12 cellular contexts compared by ENCODE assay signal in the genomic region with DNA sequence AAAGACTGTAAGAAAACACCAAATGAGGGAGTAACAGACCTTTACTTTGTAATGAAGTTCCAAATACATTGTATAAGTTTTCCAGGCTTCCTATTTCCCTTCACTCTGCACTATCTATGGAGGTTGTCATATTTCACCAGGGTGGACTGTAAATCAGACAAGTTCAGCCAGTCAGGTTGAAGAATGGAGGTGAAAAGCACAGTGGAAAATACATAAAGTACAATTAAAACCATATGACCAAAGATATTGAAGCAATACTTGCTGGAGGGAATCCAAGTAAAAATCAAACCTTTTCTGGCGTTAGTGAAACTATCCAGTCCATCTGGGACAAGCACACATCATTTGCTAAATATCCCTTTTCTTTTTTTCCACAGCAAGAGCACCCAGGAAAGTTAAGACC. TPM values are rescaled to one million over a fixed set of nuclear protein-coding genes. Genes with fewer than 3 reads are reported as not detected.
DNase-seq lines count a peak whose midpoint lies in the region; ATAC-seq and TF ChIP-seq lines count a peak whose summit lies in the region.
"Had no signal": no experiment of that assay in that cellular context is flagged by ENCODE, and none has a peak within 500 bp of the region (broad histone marks: within the 10 kb centered on the region; RNA-seq: fewer than 3 reads in every experiment).

No MANE protein-coding gene starts in this region.

- H3K4me1 ChIP-seq in left ventricle myocardium inferior = peaks cover 88% of the 10 kb centered on the region
- no peaks in the 10 kb centered on the region for H3K4me1 ChIP-seq in BE2C

- peaks cover 55% of the 10 kb centered on the region for H3K4me1 Mint-ChIP-seq in neural crest cell
- H3K4me1 Mint-ChIP-seq in stimulated activated naive B cell treated with anti-CD40 and anti-IgM and Interleukin-4, amounts not matched to agents 10 μg/mL and 1 μg/mL and 100 μg/mL, for 72 hours = peaks cover 8 to 15% of the 10 kb centered on the region in 2 donors

- no peak for ATAC-seq in left cardiac atrium
- no peak for ATAC-seq in stimulated activated naive B cell treated with anti-CD40 and anti-IgM and Interleukin-4, amounts not matched to agents 10 μg/mL and 1 μg/mL and 100 μg/mL, for 72 hours (replicated peaks)
- no peak for ATAC-seq in GM21528 (IDR thresholded peaks at IDR 0.05; ENCODE audit: low FRiP score, unreplicated experiment)

- peaks cover 9% of the 10 kb centered on the region for H3K36me3 ChIP-seq in left ventricle myocardium inferior
- no peaks in the 10 kb centered on the region for H3K36me3 ChIP-seq in BE2C

- no peaks in the 10 kb centered on the region for H3K27me3 ChIP-seq in left ventricle myocardium inferior (ENCODE audit: low read depth)
- no peaks in the 10 kb centered on the region for H3K27me3 ChIP-seq in dorsolateral prefrontal cortex
- peaks cover 59% of the 10 kb centered on the region for H3K27me3 ChIP-seq in BE2C

- peak overlapping the region; percentile 91 for H3K4me3 Mint-ChIP-seq in neural crest cell
- H3K4me3 Mint-ChIP-seq in stimulated activated naive B cell treated with anti-CD40 and anti-IgM and Interleukin-4, amounts not matched to agents 10 μg/mL and 1 μg/mL and 100 μg/mL, for 72 hours = no peak overlapping the region
- H3K4me3 Mint-ChIP-seq: memory B cell had no signal

- H3K27me3 Mint-ChIP-seq in neural crest cell (ENCODE audit: low read depth) = no peaks in the 10 kb centered on the region
- peaks cover 31 to 34% of the 10 kb centered on the region in 2 donors for H3K27me3 Mint-ChIP-seq in stimulated activated naive B cell treated with anti-CD40 and anti-IgM and Interleukin-4, amounts not matched to agents 10 μg/mL and 1 μg/mL and 100 μg/mL, for 72 hours

- peak overlapping the region; percentile 85 for H3K4me3 ChIP-seq in left ventricle myocardium inferior
- H3K4me3 ChIP-seq in dorsolateral prefrontal cortex = peak overlapping the region in 57 of 59 donors; percentile 1 to 97 (median 83)
- H3K4me3 ChIP-seq in BE2C (ENCODE audit: low read depth, low read length) = no peak overlapping the region

- intact Hi-C loops in left ventricle myocardium inferior (cut with micrococcal nuclease) (loop anchor here (5.0 kb wide), 1 partner anchor 183 kb away; no protein-coding TSS in a partner anchor), left cardiac atrium (cut with DNase I) (loop anchor here (2.0 to 5.0 kb wide), 3 partner anchors 179 to 548 kb away; no protein-coding TSS in a partner anchor), dorsolateral prefrontal cortex (cut with DNase I) (loop anchor here (5.0 to 10.0 kb wide), 4 partner anchors 85 to 563 kb away; a partner anchor contains a TSS)

- H3K9me3 ChIP-seq in left ventricle myocardium inferior (replicated peaks) = no peaks in the 10 kb centered on the region
- H3K9me3 ChIP-seq in BE2C = no peaks in the 10 kb centered on the region

- peaks cover 6% of the 10 kb centered on the region for H3K9me3 Mint-ChIP-seq in neural crest cell
- H3K9me3 Mint-ChIP-seq in stimulated activated naive B cell treated with anti-CD40 and anti-IgM and Interleukin-4, amounts not matched to agents 10 μg/mL and 1 μg/mL and 100 μg/mL, for 72 hours = no peaks in the 10 kb centered on the region
- H3K9me3 Mint-ChIP-seq: memory B cell had no signal

- peak overlapping the region; percentile 21 for H3K27ac Mint-ChIP-seq in neural crest cell (ENCODE audit: unreplicated experiment)
- H3K27ac Mint-ChIP-seq in stimulated activated naive B cell treated with anti-CD40 and anti-IgM and Interleukin-4, amounts not matched to agents 10 μg/mL and 1 μg/mL and 100 μg/mL, for 72 hours = no peak overlapping the region
- H3K27ac Mint-ChIP-seq: memory B cell had no signal

- peaks cover 14% of the 10 kb centered on the region for H3K36me3 Mint-ChIP-seq in neural crest cell (ENCODE audit: low read depth)
- no peaks in the 10 kb centered on the region for H3K36me3 Mint-ChIP-seq in stimulated activated naive B cell treated with anti-CD40 and anti-IgM and Interleukin-4, amounts not matched to agents 10 μg/mL and 1 μg/mL and 100 μg/mL, for 72 hours
- H3K36me3 Mint-ChIP-seq: memory B cell had no signal

- peak overlapping the region; percentile 95 for H3K27ac ChIP-seq in left ventricle myocardium inferior (replicated peaks)
- peak overlapping the region in 3 of 59 donors; percentile 9 to 32 (median 15) for H3K27ac ChIP-seq in dorsolateral prefrontal cortex

- DNase-seq in left ventricle myocardium inferior (no peak), left cardiac atrium (no peak), dorsolateral prefrontal cortex (no peak), neural crest cell (ENCODE audit: low read depth, low spot score) (no peak), BE2C (no peak)
- no peak for DNase-seq in stimulated activated naive B cell treated with anti-CD40 and anti-IgM and Interleukin-4, amounts not matched to agents 10 μg/mL and 1 μg/mL and 100 μg/mL, for 72 hours
- no peak for DNase-seq in activated CD4-positive, alpha-beta T cell treated with anti-CD3 and anti-CD28 coated beads, Interleukin-2, amount 50 U/mL, for 1 hour
- DNase-seq: activated naive CD4-positive, alpha-beta T cell treated with anti-CD3 and anti-CD28 coated beads, Interleukin-2, amount 50 U/mL, for 16 hours; NCI-H1048; NCI-H226 had no signal

- TF ChIP-seq CTCF in left ventricle myocardium inferior (IDR thresholded peaks at IDR 0.05; ENCODE audit: borderline replicate concordance) (no peak), dorsolateral prefrontal cortex (IDR thresholded peaks at IDR 0.05 in 54 of 56, conservative IDR thresholded peaks at IDR 0.05 in 2 of 56; ENCODE audit: low read depth in 1 of 56, partially characterized antibody in 56 of 56) (no peak), neural crest cell (conservative IDR thresholded peaks at IDR 0.05) (no peak), BE2C (IDR thresholded peaks at IDR 0.05; ENCODE audit: low read depth, low read length) (no peak)

RNA-seq across cellular contexts. Expression of a gene that starts 3.2 kb away (rescaled TPM):
- total RNA-seq in left ventricle myocardium inferior (51.4 TPM), left cardiac atrium (10 to 100 TPM; 58.2 to 67.2 TPM), dorsolateral prefrontal cortex (10 to 100 TPM; 28.1 to 66.9 (median 45.5) TPM), neural crest cell (35.2 and 37.7 TPM in 2 replicates)
- not detected for polyA plus RNA-seq in BE2C (2012; ENCODE audit: insufficient read depth, insufficient read length, low read depth)

RNA-seq across cellular contexts. Expression of a gene that starts 55.6 kb away (rescaled TPM):
- total RNA-seq in left ventricle myocardium inferior (33.4 TPM), left cardiac atrium (10 to 100 TPM; 25.5 to 32.2 TPM), dorsolateral prefrontal cortex (100 to 1,000 TPM in 1 of 120 experiments, 10 to 100 TPM in 119; 40.4 to 101 (median 63.2) TPM), neural crest cell (26.3 and 36.2 TPM in 2 replicates)
- polyA plus RNA-seq in BE2C (2012; ENCODE audit: insufficient read depth, insufficient read length, low read depth) = 12.1 TPM
